ENCODE assay signal across 13 cellular contexts in the genomic region with DNA sequence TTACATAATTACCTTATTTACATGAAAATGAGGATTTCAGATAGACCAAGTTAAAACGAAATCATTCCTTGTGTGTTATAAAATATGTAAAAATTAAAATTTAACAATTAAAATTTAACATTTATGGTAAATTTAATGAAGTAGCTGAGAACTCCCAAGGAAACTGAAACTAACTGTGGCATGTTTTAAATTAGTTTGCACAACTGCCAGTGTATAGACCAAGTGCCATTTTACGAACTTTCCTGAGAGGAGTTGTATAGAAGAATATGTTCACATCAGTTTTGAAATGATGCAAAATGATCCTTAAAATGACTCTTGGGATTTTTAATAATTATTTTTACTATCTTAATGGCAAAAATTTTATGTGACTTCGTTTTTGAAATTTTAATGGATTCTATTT. TPM values are rescaled to one million over a fixed set of nuclear protein-coding genes. Genes with fewer than 3 reads are reported as not detected.
DNase-seq lines count a peak whose midpoint lies in the region; ATAC-seq and TF ChIP-seq lines count a peak whose summit lies in the region.
"Had no signal": no experiment of that assay in that cellular context is flagged by ENCODE, and none has a peak within 500 bp of the region (broad histone marks: within the 10 kb centered on the region; RNA-seq: fewer than 3 reads in every experiment).

No MANE protein-coding gene starts in this region.

- H3K9me2 ChIP-seq in GM23248 (ENCODE audit: insufficient read depth): no peaks in the 10 kb centered on the region

- peak overlapping the region; percentile 51 for H3K9ac ChIP-seq in GM23248

- H3K79me2 ChIP-seq in GM23248 (ENCODE audit: insufficient read depth): peaks cover 22% of the 10 kb centered on the region; the same call in 1 of the 2 replicates

- H3K9me3 ChIP-seq in GM23248 (ENCODE audit: low read depth): no peaks in the 10 kb centered on the region
- no peaks in the 10 kb centered on the region for H3K9me3 ChIP-seq in RWPE2 (ENCODE audit: severe bottlenecking)
- no peaks in the 10 kb centered on the region for H3K9me3 ChIP-seq in spleen

- WGBS in GM23248 (ENCODE audit: low coverage in 1 of 2, low lambda C conversion rate in 2 of 2, missing lambda C conversion rate in 2 of 2), 2 experiments: 89 to 93% methylated on average over 3 of the region's 3 CpGs
- 73 to 91% (median 87%) methylated on average over 3 of the region's 3 CpGs for WGBS in spleen, 5 donors
- WGBS in lower leg skin, 2 donors: 67 to 72% methylated on average over 3 of the region's 3 CpGs

- DNase-seq in GM23248: no peak
- DNase-seq in RWPE2 (ENCODE audit: low spot score): no peak
- DNase-seq in left colon: no peak
- DNase-seq in spleen: no peak
- no peak for DNase-seq in lower leg skin (ENCODE audit: low spot score in 2 of 2)
- DNase-seq in GM19240 (ENCODE audit: insufficient read length, low spot score): no peak
- DNase-seq in DMS79 treated with DMSO at 0.1 percent for 48 hours (lab: John Stamatoyannopoulos, UW): no peak
- no peak for DNase-seq in T-helper 2 cell treated with Interferon-gamma antibody and Interleukin-4, amounts not matched to agents 5 μg/mL and 100 μg/mL, for 36 hours (ENCODE audit: low spot score)
- DNase-seq: activated CD4-positive, alpha-beta T cell treated with anti-CD3 and anti-CD28 coated beads for 1 hour; activated naive CD8-positive, alpha-beta T cell treated with anti-CD3 and anti-CD28 coated beads, Interleukin-2, amount 10 ng/mL, durations not matched to agents 7 days and 5 days; central memory CD4-positive, alpha-beta T cell; glutamatergic neuron; stimulated activated naive CD4-positive, alpha-beta T cell treated with Interleukin-2 at 50 U/mL for 16 hours had no signal

- ATAC-seq in RWPE2 (ENCODE audit: low read depth) (no peak), left colon (peak; percentile 57)

- TF ChIP-seq POLR2A in spleen (IDR thresholded peaks at IDR 0.05) (no peak), lower leg skin (IDR thresholded peaks at IDR 0.05) (no peak)

- H3K27me3 ChIP-seq in GM23248 (replicated peaks; ENCODE audit: insufficient read depth) (no peaks in the 10 kb centered on the region), RWPE2 (ENCODE audit: insufficient read depth, poor library complexity, severe bottlenecking) (no peaks in the 10 kb centered on the region), spleen (replicated peaks in 1 of 7) (no peaks in the 10 kb centered on the region)

- TF ChIP-seq CTCF in RWPE2 (IDR thresholded peaks at IDR 0.05; ENCODE audit: poor library complexity, severe bottlenecking) (no peak), spleen (IDR thresholded peaks at IDR 0.05 in 8 of 11, conservative IDR thresholded peaks at IDR 0.05 in 3 of 11) (no peak), lower leg skin (IDR thresholded peaks at IDR 0.05) (no peak)

- no peak overlapping the region for H3K4me2 ChIP-seq in GM23248 (ENCODE audit: unreplicated experiment)

- no peaks in the 10 kb centered on the region for H3K9me3 Mint-ChIP-seq in T-helper 2 cell treated with Interferon-gamma antibody and Interleukin-4, amounts not matched to agents 5 μg/mL and 100 μg/mL, for 36 hours
- H3K9me3 Mint-ChIP-seq: activated naive CD8-positive, alpha-beta T cell treated with anti-CD3 and anti-CD28 coated beads, Interleukin-2, amount 10 ng/mL, durations not matched to agents 7 days and 5 days had no signal

- peaks cover 5% of the 10 kb centered on the region for H3K4me1 Mint-ChIP-seq in T-helper 2 cell treated with Interferon-gamma antibody and Interleukin-4, amounts not matched to agents 5 μg/mL and 100 μg/mL, for 36 hours (ENCODE audit: low read depth)
- H3K4me1 Mint-ChIP-seq: activated naive CD8-positive, alpha-beta T cell treated with anti-CD3 and anti-CD28 coated beads, Interleukin-2, amount 10 ng/mL, durations not matched to agents 7 days and 5 days had no signal

- no peak overlapping the region for H3K4me3 Mint-ChIP-seq in T-helper 2 cell treated with Interferon-gamma antibody and Interleukin-4, amounts not matched to agents 5 μg/mL and 100 μg/mL, for 36 hours
- H3K4me3 Mint-ChIP-seq: activated naive CD8-positive, alpha-beta T cell treated with anti-CD3 and anti-CD28 coated beads, Interleukin-2, amount 10 ng/mL, durations not matched to agents 7 days and 5 days had no signal

- H3K36me3 ChIP-seq in GM23248 (ENCODE audit: low read depth) (peaks cover 8% of the 10 kb centered on the region), RWPE2 (ENCODE audit: low read depth) (peaks cover 89% of the 10 kb centered on the region), spleen (peaks cover 0 to 84% (median 21%) of the 10 kb centered on the region in 6 donors)

- H4K20me1 ChIP-seq in GM23248 (ENCODE audit: insufficient read depth): no peaks in the 10 kb centered on the region

- H3K27ac Mint-ChIP-seq in T-helper 2 cell treated with Interferon-gamma antibody and Interleukin-4, amounts not matched to agents 5 μg/mL and 100 μg/mL, for 36 hours: no peak overlapping the region
- H3K27ac Mint-ChIP-seq: activated naive CD8-positive, alpha-beta T cell treated with anti-CD3 and anti-CD28 coated beads, Interleukin-2, amount 10 ng/mL, durations not matched to agents 7 days and 5 days had no signal

- in situ Hi-C loops in GM23248 (cut with MboI): no loop called here

- no peak overlapping the region for H2AFZ ChIP-seq in GM23248

- H3K4me1 ChIP-seq in GM23248 (ENCODE audit: insufficient read depth) (peaks cover 13% of the 10 kb centered on the region), RWPE2 (ENCODE audit: insufficient read depth, poor library complexity, severe bottlenecking) (peaks cover 49% of the 10 kb centered on the region), spleen (peaks cover 19 to 64% (median 39%) of the 10 kb centered on the region in 6 donors)

- H3K27ac ChIP-seq in GM23248 (peak overlapping the region; percentile 85), RWPE2 (ENCODE audit: poor library complexity, severe bottlenecking) (peak overlapping the region; percentile 94), spleen (peak overlapping the region in 6 of 8 donors; percentile 72 to 86 (median 83))

- H3K36me3 Mint-ChIP-seq in T-helper 2 cell treated with Interferon-gamma antibody and Interleukin-4, amounts not matched to agents 5 μg/mL and 100 μg/mL, for 36 hours (ENCODE audit: low read depth): peaks cover 11% of the 10 kb centered on the region
- H3K36me3 Mint-ChIP-seq: activated naive CD8-positive, alpha-beta T cell treated with anti-CD3 and anti-CD28 coated beads, Interleukin-2, amount 10 ng/mL, durations not matched to agents 7 days and 5 days had no signal

- H3K27me3 Mint-ChIP-seq in T-helper 2 cell treated with Interferon-gamma antibody and Interleukin-4, amounts not matched to agents 5 μg/mL and 100 μg/mL, for 36 hours (ENCODE audit: low read depth): no peaks in the 10 kb centered on the region

- intact Hi-C loops in left colon (cut with DNase I, micrococcal nuclease): no loop called here
- intact Hi-C loops in spleen (cut with DNase I; ENCODE audit: low total_unique reads): no loop called here
- intact Hi-C loops in lower leg skin (cut with DNase I; ENCODE audit: low total_unique reads): no loop called here

- peaks cover 15% of the 10 kb centered on the region for H3F3A ChIP-seq in GM23248 (ENCODE audit: insufficient read depth)

- H3K4me3 ChIP-seq in GM23248: no peak overlapping the region
- no peak overlapping the region for H3K4me3 ChIP-seq in RWPE2 (ENCODE audit: severe bottlenecking)
- no peak overlapping the region for H3K4me3 ChIP-seq in spleen
- no peak overlapping the region for H3K4me3 ChIP-seq in lower leg skin (ENCODE audit: low read depth, poor library complexity, severe bottlenecking)

RNA-seq across cellular contexts. Expression of a gene that starts 23.5 kb away (rescaled TPM):
- 16.3 and 32.0 TPM in 2 replicates for total RNA-seq in GM23248 (2014; rRNA removed; shearing (Covaris generic))
- polyA plus RNA-seq in GM23248 (2016; fragmentation: Nextera tagmentation; extraction: Ambion mirVana): 143 and 147 TPM in 2 replicates
- total RNA-seq in left colon: 100 to 1,000 TPM; 342 to 417 TPM
- total RNA-seq in spleen: 100 to 1,000 TPM; 101 to 225 (median 176) TPM
- polyA plus RNA-seq in spleen: 100 to 1,000 TPM; 159 to 184 (median 160) TPM
- 10 to 100 TPM; 46.3 to 85.0 (median 61.4) TPM for total RNA-seq in lower leg skin
